31 cellular contexts compared by ENCODE assay signal in genomic region chr1:223062177-223062576, GRCh38.
"Had no signal": no experiment of that assay in that cellular context is flagged by ENCODE, and none has a peak within 500 bp of the region (broad histone marks: within the 10 kb centered on the region; RNA-seq: fewer than 3 reads in every experiment).

No MANE protein-coding gene starts in this region.

- H3K27ac ChIP-seq: epithelial cell of prostate, heart right ventricle, pancreas, prostate gland, stomach, thyroid gland, upper lobe of right lung had no signal

- H3K4me3 ChIP-seq: heart right ventricle, pancreas, prostate gland, sigmoid colon, stomach, thyroid gland, upper lobe of right lung had no signal

- H3K4me3 Mint-ChIP-seq: activated B cell treated with CpG ODN at 0.5 μM for 24 hours; activated naive CD4-positive, alpha-beta T cell treated with anti-CD3 and anti-CD28 coated beads, Interleukin-2, amount 10 ng/mL, durations not matched to agents 7 days and 5 days; activated naive CD8-positive, alpha-beta T cell treated with anti-CD3 and anti-CD28 coated beads, Interleukin-2, amount 10 ng/mL, durations not matched to agents 7 days and 5 days; central memory CD8-positive, alpha-beta T cell; memory B cell; naive thymus-derived CD4-positive, alpha-beta T cell; stimulated activated naive B cell treated with anti-CD40 and anti-IgM and Interleukin-4, amounts not matched to agents 10 μg/mL and 1 μg/mL and 100 μg/mL, for 72 hours; T-helper 2 cell treated with Interferon-gamma antibody and Interleukin-4, amounts not matched to agents 5 μg/mL and 100 μg/mL, for 36 hours had no signal

- H3K27me3 Mint-ChIP-seq: activated naive CD4-positive, alpha-beta T cell treated with anti-CD3 and anti-CD28 coated beads, Interleukin-2, amount 10 ng/mL, durations not matched to agents 7 days and 5 days; stimulated activated naive B cell treated with anti-CD40 and anti-IgM and Interleukin-4, amounts not matched to agents 10 μg/mL and 1 μg/mL and 100 μg/mL, for 72 hours had no signal

- ATAC-seq: heart right ventricle; left colon; naive thymus-derived CD4-positive, alpha-beta T cell; pancreas; stimulated activated naive B cell treated with anti-CD40 and anti-IgM and Interleukin-4, amounts not matched to agents 10 μg/mL and 1 μg/mL and 100 μg/mL, for 72 hours; upper lobe of right lung had no signal

- H3K36me3 ChIP-seq: heart right ventricle, pancreas, prostate gland, sigmoid colon, stomach, thyroid gland, upper lobe of right lung had no signal

- H3K4me1 ChIP-seq: pancreas, prostate gland, thyroid gland, upper lobe of right lung had no signal

- H3K9me3 Mint-ChIP-seq: activated B cell treated with CpG ODN at 0.5 μM for 24 hours; activated naive CD4-positive, alpha-beta T cell treated with anti-CD3 and anti-CD28 coated beads, Interleukin-2, amount 10 ng/mL, durations not matched to agents 7 days and 5 days; activated naive CD8-positive, alpha-beta T cell treated with anti-CD3 and anti-CD28 coated beads, Interleukin-2, amount 10 ng/mL, durations not matched to agents 7 days and 5 days; central memory CD8-positive, alpha-beta T cell; memory B cell; naive thymus-derived CD4-positive, alpha-beta T cell; stimulated activated naive B cell treated with anti-CD40 and anti-IgM and Interleukin-4, amounts not matched to agents 10 μg/mL and 1 μg/mL and 100 μg/mL, for 72 hours; T-helper 2 cell treated with Interferon-gamma antibody and Interleukin-4, amounts not matched to agents 5 μg/mL and 100 μg/mL, for 36 hours had no signal

- DNase-seq: activated B cell treated with CpG ODN at 0.5 μM for 24 hours; activated CD4-positive, alpha-beta T cell treated with anti-CD3 and anti-CD28 coated beads for 4 hours; activated CD4-positive, alpha-beta T cell treated with anti-CD3 and anti-CD28 coated beads, Interleukin-2, amount 50 U/mL, for 4 hours; activated CD8-positive, alpha-beta memory T cell treated with anti-CD3 and anti-CD28 coated beads, Interleukin-2, amount 50 U/mL, for 4 hours; activated gamma-delta T cell; activated naive CD4-positive, alpha-beta T cell treated with anti-CD3 and anti-CD28 coated beads, Interleukin-2, amount 10 ng/mL, durations not matched to agents 7 days and 5 days; activated naive CD8-positive, alpha-beta T cell treated with anti-CD3 and anti-CD28 coated beads, Interleukin-2, amount 10 ng/mL, durations not matched to agents 7 days and 5 days; activated T-cell treated with anti-CD3 and anti-CD28 coated beads, Interleukin-2, amount 50 U/mL, for 1 hour; amniotic stem cell; dermis blood vessel endothelial cell; effector CD4-positive, alpha-beta T cell; foreskin fibroblast; heart right ventricle; left colon; midbrain; naive thymus-derived CD4-positive, alpha-beta T cell; nucleus accumbens; pancreas; sigmoid colon; stimulated activated CD4-positive, alpha-beta T cell treated with anti-CD3 and anti-CD28 coated beads, Interleukin-15, amount 100 ng/mL, for 24 hours; stimulated activated CD4-positive, alpha-beta T cell treated with anti-CD3 and anti-CD28 coated beads, Interleukin-2, amount 100 ng/mL, for 24 hours; stimulated activated naive B cell treated with anti-CD40 and anti-IgM and Interleukin-4, amounts not matched to agents 10 μg/mL and 1 μg/mL and 100 μg/mL, for 72 hours; stomach; T-helper 1 cell; thyroid gland; upper lobe of right lung had no signal

- H3K9me3 ChIP-seq: heart right ventricle, pancreas, prostate gland, sigmoid colon, stomach, thyroid gland, upper lobe of right lung had no signal

- H3K4me1 Mint-ChIP-seq: activated B cell treated with CpG ODN at 0.5 μM for 24 hours; activated naive CD4-positive, alpha-beta T cell treated with anti-CD3 and anti-CD28 coated beads, Interleukin-2, amount 10 ng/mL, durations not matched to agents 7 days and 5 days; activated naive CD8-positive, alpha-beta T cell treated with anti-CD3 and anti-CD28 coated beads, Interleukin-2, amount 10 ng/mL, durations not matched to agents 7 days and 5 days; central memory CD8-positive, alpha-beta T cell; naive thymus-derived CD4-positive, alpha-beta T cell; stimulated activated naive B cell treated with anti-CD40 and anti-IgM and Interleukin-4, amounts not matched to agents 10 μg/mL and 1 μg/mL and 100 μg/mL, for 72 hours had no signal

- H3K27ac Mint-ChIP-seq: activated B cell treated with CpG ODN at 0.5 μM for 24 hours; activated naive CD4-positive, alpha-beta T cell treated with anti-CD3 and anti-CD28 coated beads, Interleukin-2, amount 10 ng/mL, durations not matched to agents 7 days and 5 days; activated naive CD8-positive, alpha-beta T cell treated with anti-CD3 and anti-CD28 coated beads, Interleukin-2, amount 10 ng/mL, durations not matched to agents 7 days and 5 days; memory B cell; naive thymus-derived CD4-positive, alpha-beta T cell; stimulated activated naive B cell treated with anti-CD40 and anti-IgM and Interleukin-4, amounts not matched to agents 10 μg/mL and 1 μg/mL and 100 μg/mL, for 72 hours; T-helper 2 cell treated with Interferon-gamma antibody and Interleukin-4, amounts not matched to agents 5 μg/mL and 100 μg/mL, for 36 hours had no signal

- H3K36me3 Mint-ChIP-seq: activated naive CD4-positive, alpha-beta T cell treated with anti-CD3 and anti-CD28 coated beads, Interleukin-2, amount 10 ng/mL, durations not matched to agents 7 days and 5 days; activated naive CD8-positive, alpha-beta T cell treated with anti-CD3 and anti-CD28 coated beads, Interleukin-2, amount 10 ng/mL, durations not matched to agents 7 days and 5 days; memory B cell; naive thymus-derived CD4-positive, alpha-beta T cell; stimulated activated naive B cell treated with anti-CD40 and anti-IgM and Interleukin-4, amounts not matched to agents 10 μg/mL and 1 μg/mL and 100 μg/mL, for 72 hours had no signal

- H3K27me3 ChIP-seq: heart right ventricle, pancreas, sigmoid colon, stomach, thyroid gland, upper lobe of right lung had no signal
